Comparison of ENCODE assay signal across 8 cellular contexts in genomic region chr19:50376166-50377050, GRCh38. TPM values are rescaled to one million over a fixed set of nuclear protein-coding genes. Genes with fewer than 3 reads are reported as not detected.
A peak's percentile ranks its signal among the peaks of the same experiment; 100 is the strongest.
DNase-seq lines count a peak whose midpoint lies in the region; ATAC-seq, FAIRE-seq and TF ChIP-seq lines count a peak whose summit lies in the region.

NR1H2 (plus strand) TSS chr19:50376457; CDS start chr19:50377606, 1,149 bp downstream.

- peak within 1 kb of the TSS; percentile 32 for H2AFZ ChIP-seq in HepG2 (ENCODE audit: low read length)

- H3K9ac ChIP-seq in BLaER1 (peak within 1 kb of the TSS; percentile 91), HepG2 (ENCODE audit: insufficient read depth, low read depth, low read length) (peak within 1 kb of the TSS; percentile 98)

- no peak for TF ChIP-seq CTCF in HepG2 (CRISPR knock-in tag; IDR thresholded peaks at IDR 0.05)

- H3K4me1 ChIP-seq in BLaER1 (peaks cover 41% of the 10 kb centered on the region), HepG2 (ENCODE audit: insufficient read depth, low read length) (no peaks in the 10 kb centered on the region)

- ATAC-seq in GM19351 (IDR thresholded peaks at IDR 0.05; ENCODE audit: unreplicated experiment): peak; percentile 89
- ATAC-seq in HG03558 (IDR thresholded peaks at IDR 0.05; ENCODE audit: extremely low read depth, unreplicated experiment): peak; percentile 65
- ATAC-seq in HepG2: peak; percentile 94

- intact Hi-C loops in HepG2 (cut with micrococcal nuclease; ENCODE audit: unreplicated experiment): no loop called here

- 5% methylated on average over 67 of the region's 67 CpGs for WGBS in HepG2 (ENCODE audit: low lambda C conversion rate)

- BruUV-seq in HepG2 (replicated peaks; lab: Mats Ljungman, UMichigan): TSS peak; percentile 94

- in situ Hi-C loops in HepG2 (cut with HindIII; ENCODE audit: extremely low pct_ligation_motif_present, low pct_unique_long_range_greater_than_20kb): loop anchor here (10.0 kb wide), 1 partner anchor 88 kb away; no protein-coding TSS in a partner anchor

- CTCF ChIA-PET in HepG2 (lab: Yijun Ruan, JAX; ENCODE audit: low intra/inter-chr PET ratio, low total read pairs): no interaction called here

- no peaks in the 10 kb centered on the region for H3K79me2 ChIP-seq in HepG2 (ENCODE audit: insufficient read depth, low read length)

- H3K36me3 ChIP-seq in BLaER1 (peaks cover 42% of the 10 kb centered on the region), HepG2 (replicated peaks in 1 of 2; ENCODE audit: control insufficient read depth in 1 of 2, insufficient read depth in 2 of 2, low read length in 2 of 2) (peaks cover 15 to 30% of the 10 kb centered on the region in 2 experiments; a peak in 4 of 5 replicates)

- TF ChIP-seq EP300 in HepG2 (IDR thresholded peaks at IDR 0.05; ENCODE audit: low read depth in 2 of 2, low read length in 2 of 2) (no peak), HepG2 (CRISPR knock-in tag; IDR thresholded peaks at IDR 0.05; ENCODE audit: borderline replicate concordance) (no peak)

- peak; percentile 46; the same call in 1 of the 2 replicates for TF ChIP-seq RAD21 in HepG2 (CRISPR knock-in tag; IDR thresholded peaks at IDR 0.05)

- peaks cover 42% of the 10 kb centered on the region for H4K20me1 ChIP-seq in BLaER1
- H4K20me1 ChIP-seq in HepG2 (ENCODE audit: insufficient read depth, low read length): no peaks in the 10 kb centered on the region

- H3K27me3 ChIP-seq in BLaER1 (no peaks in the 10 kb centered on the region), HepG2 (ENCODE audit: control insufficient read depth in 1 of 2, insufficient read depth in 2 of 2, low read length in 2 of 2) (no peaks in the 10 kb centered on the region; a peak in 1 of 5 replicates)

- DNase-seq in NCI-H774 (lab: John Stamatoyannopoulos, UW): peak; percentile 97
- DNase-seq in activated CD4-positive, alpha-beta T cell treated with anti-CD3 and anti-CD28 coated beads, Interleukin-2, amount 50 U/mL, for 4 hours: peak; percentile 91
- DNase-seq in dermis microvascular lymphatic vessel endothelial cell (ENCODE audit: low read depth in 2 of 2): peak; percentile 97
- DNase-seq in HepG2 (ENCODE audit: low spot score): peak; percentile 92
- DNase-seq in stimulated activated CD4-positive, alpha-beta T cell treated with anti-CD3 and anti-CD28 coated beads, Interleukin-4, amount 100 ng/mL, for 1 hour: peak; percentile 92

- peak; percentile 54 to 61 for TF ChIP-seq POLR2A in HepG2 (IDR thresholded peaks at IDR 0.05; ENCODE audit: insufficient read depth in 1 of 2, low read depth in 2 of 2, low read length in 2 of 2)

- H3K27ac ChIP-seq in BLaER1 (peak within 1 kb of the TSS; percentile 95), HepG2 (ENCODE audit: extremely low read length, insufficient read depth, low read length) (peak within 1 kb of the TSS; percentile 96)

- H3K4me3 ChIP-seq in BLaER1 (peak within 1 kb of the TSS; percentile 81), HepG2 (replicated peaks in 1 of 3; ENCODE audit: insufficient read depth in 1 of 3, low read depth in 2 of 3, low read length in 3 of 3) (peak within 1 kb of the TSS; percentile 86 to 94 (median 90))

- POLR2A ChIA-PET in HepG2 (lab: Yijun Ruan, JAX): interaction anchor here (0.9 to 2.1 kb wide), 5 partner anchors 8 to 89 kb away, joined by 3 to 12 read pairs (median 7); partner anchors contain the start of genes KCNC3 and POLD1

- H3K4me2 ChIP-seq in BLaER1: peak within 1 kb of the TSS; percentile 65
- H3K4me2 ChIP-seq in HepG2 (ENCODE audit: low read depth, low read length): peak within 1 kb of the TSS; percentile 70

- peak; percentile 89 for FAIRE-seq in HepG2 (lab: Jason Lieb, UNC)

- H3K9me3 ChIP-seq in BLaER1 (no peaks in the 10 kb centered on the region), HepG2 (ENCODE audit: low read length) (no peaks in the 10 kb centered on the region)

TF ChIP-seq in HepG2, 621 proteins besides CTCF, POLR2A, EP300 and RAD21 (continues in another document):
- TF ChIP-seq SRF (IDR thresholded peaks at IDR 0.05; ENCODE audit: low read depth, low read length) (peak; percentile 75), DDIT3 (CRISPR knock-in tag; IDR thresholded peaks at IDR 0.05) (no peak), ARID3A (IDR thresholded peaks at IDR 0.05; ENCODE audit: low read depth, low read length) (no peak), TAF1 (CRISPR knock-in tag; IDR thresholded peaks at IDR 0.05) (peak; percentile 75), NCOA1 (CRISPR knock-in tag; IDR thresholded peaks at IDR 0.05) (0 out of 2 replicates have a peak, but pooled peaks have one; percentile 70), ZNF710 (CRISPR knock-in tag; IDR thresholded peaks at IDR 0.05; ENCODE audit: borderline replicate concordance) (0 out of 2 replicates have a peak, but pooled peaks have one; percentile 10), THRA (CRISPR knock-in tag; IDR thresholded peaks at IDR 0.05; ENCODE audit: borderline replicate concordance) (peak; percentile 63; the same call in 1 of the 2 replicates), FOXK2 (IDR thresholded peaks at IDR 0.05) (peak; percentile 77), ZNF557 (CRISPR knock-in tag; IDR thresholded peaks at IDR 0.05) (no peak), DPF2 (CRISPR knock-in tag; IDR thresholded peaks at IDR 0.05; ENCODE audit: borderline replicate concordance, low read depth) (no peak)

RNA-seq across cellular contexts. Expression of gene NR1H2, which starts in this region (rescaled TPM):
- total RNA-seq in dermis microvascular lymphatic vessel endothelial cell: 37.7 and 82.6 TPM in 2 replicates
- 11.7 and 13.5 TPM in 2 replicates for total RNA-seq in HepG2 (2016; rRNA removed; fragmentation: Illumina TruSeq; extraction: Trizol)
- 1.7 and 2.8 TPM in 2 replicates for total RNA-seq in HepG2 (2016; cell fraction: cytosol; rRNA removed; fragmentation: Illumina TruSeq; extraction: Trizol; ENCODE audit: low read depth)
- total RNA-seq in HepG2 (2016; cell fraction: insoluble cytoplasmic fraction; rRNA removed; fragmentation: Illumina TruSeq; extraction: Trizol): 11.7 and 13.1 TPM in 2 replicates
- 5.8 and 8.2 TPM in 2 replicates for total RNA-seq in HepG2 (2016; cell fraction: membrane; rRNA removed; fragmentation: Illumina TruSeq; extraction: Trizol)
- total RNA-seq in HepG2 (2016; cell fraction: nucleus; rRNA removed; fragmentation: Illumina TruSeq; extraction: Trizol): 7.5 and 8.1 TPM in 2 replicates
- 10.3 and 15.9 TPM in 2 replicates for polyA plus RNA-seq in HepG2 (2011; rRNA removed)
- 10.6 and 16.6 TPM in 2 replicates for polyA plus RNA-seq in HepG2 (2011; cell fraction: cytosol; rRNA removed)
- 35.4 and 44.9 TPM in 2 replicates for polyA plus RNA-seq in HepG2 (2011; cell fraction: nucleus; rRNA removed)
- 8.7 and 11.8 TPM in 2 replicates for polyA plus RNA-seq in HepG2 (2012)
- polyA plus RNA-seq in HepG2 (2016; cell fraction: cytosol; fragmentation: Illumina TruSeq; extraction: Trizol; ENCODE audit: low read depth): 1.6 and 2.2 TPM in 2 replicates
- 12.2 and 13.2 TPM in 2 replicates for polyA plus RNA-seq in HepG2 (2016; cell fraction: insoluble cytoplasmic fraction; fragmentation: Illumina TruSeq; extraction: Trizol; ENCODE audit: low read depth)
- polyA plus RNA-seq in HepG2 (2016; cell fraction: membrane; fragmentation: Illumina TruSeq; extraction: Trizol; ENCODE audit: low read depth): 4.7 and 5.2 TPM in 2 replicates
- 17.3 and 19.8 TPM in 2 replicates for polyA plus RNA-seq in HepG2 (2016; cell fraction: nucleus; fragmentation: Illumina TruSeq; extraction: Trizol; ENCODE audit: insufficient read depth, low read depth)
- 20.5 and 64.7 TPM in 2 replicates for polyA minus RNA-seq in HepG2 (2011; rRNA and poly(A)+ RNA removed; ENCODE audit: low replicate concordance)
- polyA minus RNA-seq in HepG2 (2011; cell fraction: cytosol; rRNA and poly(A)+ RNA removed): 7.3 and 8.6 TPM in 2 replicates
- 14.4 and 16.1 TPM in 2 replicates for polyA minus RNA-seq in HepG2 (2011; cell fraction: nucleus; rRNA and poly(A)+ RNA removed)

Comparison
In these comparisons a context has a peak if more than half of its experiments do, and no peak if none do; other contexts are left out.
1. Peak in every context shown above with its lines: DNase-seq, ATAC-seq, H3K4me3 ChIP-seq and H3K27ac ChIP-seq.